ENCODE assay signal across 1 cellular context in the genomic region with DNA sequence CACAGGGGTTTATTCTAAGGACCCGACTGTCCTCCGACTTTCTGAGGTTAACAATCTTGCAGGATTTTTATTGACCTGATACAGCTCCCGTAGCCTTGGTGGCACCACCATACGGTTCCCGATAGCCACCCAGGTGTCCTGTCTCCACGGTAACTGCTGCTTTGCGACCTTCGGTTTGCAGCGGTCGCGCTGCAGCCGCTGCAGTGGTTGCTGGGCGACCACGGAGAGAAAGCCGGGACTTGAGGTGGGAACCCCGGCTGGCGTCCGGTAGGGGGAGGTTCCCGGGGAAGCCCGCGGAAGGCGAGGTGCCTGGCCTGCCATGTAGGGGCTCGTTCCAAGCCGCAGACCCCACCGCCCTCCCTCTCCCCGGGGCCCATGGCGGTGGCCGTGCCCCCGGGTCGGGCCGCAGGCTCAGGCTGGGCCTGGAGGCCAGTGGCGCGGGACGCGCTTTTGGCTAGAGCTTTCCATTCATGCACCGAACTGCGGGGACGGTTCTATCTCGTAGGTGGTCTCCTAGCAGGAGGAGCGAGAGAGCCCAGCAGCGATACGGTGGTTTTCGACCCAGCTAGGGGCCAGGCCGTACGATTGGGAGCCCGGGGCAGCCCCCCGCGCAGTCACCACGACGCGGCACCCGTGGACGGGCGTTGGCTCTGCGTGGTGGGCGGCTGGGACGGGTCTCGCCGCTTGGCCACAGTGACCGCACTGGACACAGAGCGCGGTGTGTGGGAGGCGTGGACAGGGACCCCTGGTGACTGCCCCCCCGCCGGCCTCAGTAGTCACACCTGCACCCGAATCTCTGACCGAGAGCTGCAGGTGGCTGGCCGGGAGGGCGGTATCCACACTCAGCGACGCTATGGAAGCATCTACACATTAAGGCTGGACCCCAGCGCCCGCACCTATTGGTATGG.
A peak's percentile ranks its signal among the peaks of the same experiment; 100 is the strongest.
TF ChIP-seq lines count a peak whose summit lies in the region.

A gene with protein sequence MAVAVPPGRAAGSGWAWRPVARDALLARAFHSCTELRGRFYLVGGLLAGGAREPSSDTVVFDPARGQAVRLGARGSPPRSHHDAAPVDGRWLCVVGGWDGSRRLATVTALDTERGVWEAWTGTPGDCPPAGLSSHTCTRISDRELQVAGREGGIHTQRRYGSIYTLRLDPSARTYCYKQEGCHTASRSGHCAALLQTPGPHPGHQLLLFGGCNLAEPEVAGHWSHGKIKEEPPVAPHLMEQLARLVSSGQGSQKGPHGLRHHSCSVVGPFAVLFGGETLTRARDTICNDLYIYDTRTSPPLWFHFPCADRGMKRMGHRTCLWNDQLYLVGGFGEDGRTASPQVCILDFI (plus strand): TSS at position 201 of the 908 bp plus-strand sequence. CDS start 175 bp downstream, at position 376.

TF ChIP-seq in HEK293, 187 proteins besides CTCF, POLR2A, EP300 and RAD21 (continued from another document):
- TF ChIP-seq YY1 (tag by site-specific recombination; IDR thresholded peaks at IDR 0.05) (no peak), KLF8 (tag by site-specific recombination; IDR thresholded peaks at IDR 0.05) (no peak; the same call in 1 of the 2 replicates), ZBTB20 (tag by site-specific recombination; IDR thresholded peaks at IDR 0.05) (peak; percentile 83), ZNF394 (tag by site-specific recombination; IDR thresholded peaks at IDR 0.05; ENCODE audit: borderline replicate concordance) (no peak; the same call in 1 of the 2 replicates), ZNF335 (tag by site-specific recombination; conservative IDR thresholded peaks at IDR 0.05) (peak; percentile 20; the same call in 1 of the 2 replicates), ZNF121 (tag by site-specific recombination; IDR thresholded peaks at IDR 0.05) (no peak), ZBTB7A (tag by site-specific recombination; IDR thresholded peaks at IDR 0.05; ENCODE audit: low read depth) (peak; percentile 27; the same call in 1 of the 2 replicates), ZNF426 (tag by site-specific recombination; IDR thresholded peaks at IDR 0.05) (no peak), SP7 (tag by site-specific recombination; IDR thresholded peaks at IDR 0.05) (peak; percentile 22; the same call in 1 of the 2 replicates), FEZF1 (tag by site-specific recombination; IDR thresholded peaks at IDR 0.05) (no peak), ZNF624 (tag by site-specific recombination; IDR thresholded peaks at IDR 0.05) (no peak), SP2 (tag by site-specific recombination; IDR thresholded peaks at IDR 0.05) (peak; percentile 57; the same call in 1 of the 2 replicates), ZBTB44 (tag by site-specific recombination; IDR thresholded peaks at IDR 0.05) (peak; percentile 99), ZNF214 (tag by site-specific recombination; IDR thresholded peaks at IDR 0.05; ENCODE audit: borderline replicate concordance) (no peak), ZNF292 (tag by site-specific recombination; IDR thresholded peaks at IDR 0.05; ENCODE audit: borderline replicate concordance, low read depth) (no peak), ZFHX2 (tag by site-specific recombination; conservative IDR thresholded peaks at IDR 0.05) (peak; percentile 47), GLIS2 (tag by site-specific recombination; IDR thresholded peaks at IDR 0.05) (peak; percentile 62), SP3 (tag by site-specific recombination; IDR thresholded peaks at IDR 0.05) (peak; percentile 15; the same call in 1 of the 2 replicates), ZNF311 (tag by site-specific recombination; IDR thresholded peaks at IDR 0.05; ENCODE audit: borderline replicate concordance) (no peak)
- TF ChIP-seq, protein P1, sequence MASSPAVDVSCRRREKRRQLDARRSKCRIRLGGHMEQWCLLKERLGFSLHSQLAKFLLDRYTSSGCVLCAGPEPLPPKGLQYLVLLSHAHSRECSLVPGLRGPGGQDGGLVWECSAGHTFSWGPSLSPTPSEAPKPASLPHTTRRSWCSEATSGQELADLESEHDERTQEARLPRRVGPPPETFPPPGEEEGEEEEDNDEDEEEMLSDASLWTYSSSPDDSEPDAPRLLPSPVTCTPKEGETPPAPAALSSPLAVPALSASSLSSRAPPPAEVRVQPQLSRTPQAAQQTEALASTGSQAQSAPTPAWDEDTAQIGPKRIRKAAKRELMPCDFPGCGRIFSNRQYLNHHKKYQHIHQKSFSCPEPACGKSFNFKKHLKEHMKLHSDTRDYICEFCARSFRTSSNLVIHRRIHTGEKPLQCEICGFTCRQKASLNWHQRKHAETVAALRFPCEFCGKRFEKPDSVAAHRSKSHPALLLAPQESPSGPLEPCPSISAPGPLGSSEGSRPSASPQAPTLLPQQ (tag by site-specific recombination; IDR thresholded peaks at IDR 0.05): no peak
- TF ChIP-seq, protein P2, sequence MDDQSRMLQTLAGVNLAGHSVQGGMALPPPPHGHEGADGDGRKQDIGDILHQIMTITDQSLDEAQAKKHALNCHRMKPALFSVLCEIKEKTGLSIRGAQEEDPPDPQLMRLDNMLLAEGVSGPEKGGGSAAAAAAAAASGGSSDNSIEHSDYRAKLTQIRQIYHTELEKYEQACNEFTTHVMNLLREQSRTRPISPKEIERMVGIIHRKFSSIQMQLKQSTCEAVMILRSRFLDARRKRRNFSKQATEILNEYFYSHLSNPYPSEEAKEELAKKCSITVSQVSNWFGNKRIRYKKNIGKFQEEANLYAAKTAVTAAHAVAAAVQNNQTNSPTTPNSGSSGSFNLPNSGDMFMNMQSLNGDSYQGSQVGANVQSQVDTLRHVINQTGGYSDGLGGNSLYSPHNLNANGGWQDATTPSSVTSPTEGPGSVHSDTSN (CRISPR knock-in tag; IDR thresholded peaks at IDR 0.05): peak; percentile 82; the same call in 1 of the 2 replicates
TF ChIP-seq in HEK293: peak in this region for 26.
